ENCODE assay signal across 23 cellular contexts in genomic region chr5:93193756-93194155, GRCh38.
A peak's percentile ranks its signal among the peaks of the same experiment; 100 is the strongest.
DNase-seq lines count a peak whose midpoint lies in the region; ATAC-seq, FAIRE-seq and TF ChIP-seq lines count a peak whose summit lies in the region.
"Had no signal": no experiment of that assay in that cellular context is flagged by ENCODE, and none has a peak within 500 bp of the region (broad histone marks: within the 10 kb centered on the region; RNA-seq: fewer than 3 reads in every experiment).

No MANE protein-coding gene starts in this region.

- H3K27ac ChIP-seq in HepG2 (ENCODE audit: extremely low read length, insufficient read depth, low read length) (no peak overlapping the region), right lobe of liver (no peak overlapping the region), astrocyte (ENCODE audit: low read depth, low read length) (no peak overlapping the region)
- H3K27ac ChIP-seq: right atrium auricular region had no signal

- DNase-seq in HepG2 (ENCODE audit: low spot score) (no peak), right lobe of liver (no peak), astrocyte (ENCODE audit: low read depth) (peak; percentile 44), left kidney (ENCODE audit: low read depth, low spot score) (peak; percentile 73), DMS153 treated with DMSO at 0.1 percent for 48 hours (lab: John Stamatoyannopoulos, UW; ENCODE audit: unreplicated experiment) (no peak), NCI-H526 (lab: John Stamatoyannopoulos, UW) (no peak)
- no peak for DNase-seq in activated CD8-positive, alpha-beta memory T cell treated with anti-CD3 and anti-CD28 coated beads, Interleukin-2, amount 50 U/mL, for 4 hours
- DNase-seq: activated CD4-positive, CD25-positive, alpha-beta regulatory T cell treated with anti-CD3 and anti-CD28 coated beads, Interleukin-2, amount 50 U/mL, for 72 hours; DMS79; effector CD8-positive, alpha-beta T cell; hypothalamus; kidney glomerular epithelial cell; midbrain; NCI-H2029; stimulated activated naive CD4-positive, alpha-beta T cell; T1000 had no signal

- peaks cover 47% of the 10 kb centered on the region for H3K4me1 Mint-ChIP-seq in astrocyte (ENCODE audit: low read depth, unreplicated experiment)
- H3K4me1 Mint-ChIP-seq: activated T-helper 17 cell treated with anti-CD3 and anti-CD28 coated beads, Interleukin-2, amount 50 U/mL, for 72 hours; central memory CD8-positive, alpha-beta T cell; IgD-negative memory B cell had no signal

- WGBS in HepG2 (ENCODE audit: low lambda C conversion rate), result 53% methylated on average over 4 of the region's 4 CpGs
- 28% methylated on average over 4 of the region's 4 CpGs for WGBS in right lobe of liver (ENCODE audit: insufficient coverage, low coverage, low lambda C conversion rate, missing lambda C conversion rate)

- POLR2A ChIA-PET in HepG2 (lab: Yijun Ruan, JAX), result no interaction called here

- H3K79me2 ChIP-seq in HepG2 (ENCODE audit: insufficient read depth, low read length), result no peaks in the 10 kb centered on the region
- H3K79me2 ChIP-seq in astrocyte (ENCODE audit: insufficient read depth, low read length), result no peaks in the 10 kb centered on the region

- TF ChIP-seq CTCF in HepG2 (CRISPR knock-in tag; IDR thresholded peaks at IDR 0.05) (no peak), right lobe of liver (IDR thresholded peaks at IDR 0.05) (no peak), astrocyte (IDR thresholded peaks at IDR 0.05; ENCODE audit: insufficient read depth, low read depth, low read length) (no peak)

- no peaks in the 10 kb centered on the region for H3K9me3 ChIP-seq in HepG2 (ENCODE audit: low read length)
- H3K9me3 ChIP-seq in right lobe of liver, result no peaks in the 10 kb centered on the region
- H3K9me3 ChIP-seq in astrocyte (ENCODE audit: insufficient read depth, low read depth, low read length), result no peaks in the 10 kb centered on the region
- H3K9me3 ChIP-seq: right atrium auricular region, tibial nerve had no signal

- no peak for TF ChIP-seq POLR2A in HepG2 (IDR thresholded peaks at IDR 0.05; ENCODE audit: insufficient read depth in 1 of 2, low read depth in 2 of 2, low read length in 2 of 2)
- no peak for TF ChIP-seq POLR2A in right lobe of liver (IDR thresholded peaks at IDR 0.05)

- H3K27ac Mint-ChIP-seq in astrocyte (ENCODE audit: unreplicated experiment), result peak overlapping the region; percentile 35
- H3K27ac Mint-ChIP-seq: activated T-helper 17 cell treated with anti-CD3 and anti-CD28 coated beads, Interleukin-2, amount 50 U/mL, for 72 hours; IgD-negative memory B cell had no signal

- H3K9ac ChIP-seq in HepG2 (ENCODE audit: insufficient read depth, low read depth, low read length), result no peak overlapping the region
- no peak overlapping the region for H3K9ac ChIP-seq in astrocyte (ENCODE audit: low read length)

- no peaks in the 10 kb centered on the region for H3K9me3 Mint-ChIP-seq in astrocyte (ENCODE audit: unreplicated experiment)

- H4K20me1 ChIP-seq in HepG2 (ENCODE audit: insufficient read depth, low read length) (no peaks in the 10 kb centered on the region), astrocyte (ENCODE audit: insufficient read depth, low read length) (no peaks in the 10 kb centered on the region)

- CTCF ChIA-PET in HepG2 (lab: Yijun Ruan, JAX; ENCODE audit: low intra/inter-chr PET ratio, low total read pairs), result no interaction called here

- H3K4me1 ChIP-seq in HepG2 (ENCODE audit: insufficient read depth, low read length) (peaks cover 55% of the 10 kb centered on the region), right lobe of liver (no peaks in the 10 kb centered on the region), astrocyte (ENCODE audit: insufficient read depth, low read length) (peaks cover 45% of the 10 kb centered on the region)

- H3K4me3 Mint-ChIP-seq in astrocyte (ENCODE audit: unreplicated experiment), result no peak overlapping the region
- H3K4me3 Mint-ChIP-seq: activated T-helper 17 cell treated with anti-CD3 and anti-CD28 coated beads, Interleukin-2, amount 50 U/mL, for 72 hours; central memory CD8-positive, alpha-beta T cell; IgD-negative memory B cell had no signal

- H3K4me2 ChIP-seq in HepG2 (ENCODE audit: low read depth, low read length), result no peak overlapping the region
- no peak overlapping the region for H3K4me2 ChIP-seq in astrocyte (ENCODE audit: low read length)

- H3K4me3 ChIP-seq in HepG2 (replicated peaks in 1 of 3; ENCODE audit: insufficient read depth in 1 of 3, low read depth in 2 of 3, low read length in 3 of 3) (no peak overlapping the region), right lobe of liver (no peak overlapping the region), astrocyte (ENCODE audit: insufficient read depth, low read depth, low read length) (no peak overlapping the region)
- H3K4me3 ChIP-seq: right atrium auricular region, tibial nerve had no signal

- in situ Hi-C loops in HepG2 (cut with HindIII; ENCODE audit: extremely low pct_ligation_motif_present, low pct_unique_long_range_greater_than_20kb), result no loop called here

- no peaks in the 10 kb centered on the region for H3K27me3 ChIP-seq in HepG2 (ENCODE audit: control insufficient read depth in 1 of 2, insufficient read depth in 2 of 2, low read length in 2 of 2)
- H3K27me3 ChIP-seq in right lobe of liver, result no peaks in the 10 kb centered on the region
- H3K27me3 ChIP-seq in astrocyte (ENCODE audit: insufficient read depth, low read length), result no peaks in the 10 kb centered on the region
- H3K27me3 ChIP-seq: right atrium auricular region, tibial nerve had no signal

- H3K36me3 Mint-ChIP-seq in astrocyte (ENCODE audit: low read depth, unreplicated experiment), result no peaks in the 10 kb centered on the region
- H3K36me3 Mint-ChIP-seq: IgD-negative memory B cell had no signal

- no peaks in the 10 kb centered on the region for H3K27me3 Mint-ChIP-seq in astrocyte (ENCODE audit: low read depth, unreplicated experiment)
- H3K27me3 Mint-ChIP-seq: activated T-helper 17 cell treated with anti-CD3 and anti-CD28 coated beads, Interleukin-2, amount 50 U/mL, for 72 hours; central memory CD8-positive, alpha-beta T cell; IgD-negative memory B cell had no signal

- no TSS peak for BruUV-seq in HepG2 (replicated peaks; lab: Mats Ljungman, UMichigan)

- no peak for TF ChIP-seq RAD21 in HepG2 (CRISPR knock-in tag; IDR thresholded peaks at IDR 0.05)

- intact Hi-C loops in HepG2 (cut with micrococcal nuclease; ENCODE audit: unreplicated experiment), result loop anchor here (5.0 kb wide), 1 partner anchor 306 kb away; no protein-coding TSS in a partner anchor
- intact Hi-C loops in right lobe of liver (cut with DNase I), result no loop called here

- ATAC-seq in HepG2, result no peak
- ATAC-seq in right lobe of liver, result no peak
- ATAC-seq in HG02588 (IDR thresholded peaks at IDR 0.05; ENCODE audit: unreplicated experiment), result no peak
- ATAC-seq: activated T-helper 17 cell treated with anti-CD3 and anti-CD28 coated beads, Interleukin-2, amount 50 U/mL, for 72 hours had no signal

- FAIRE-seq in HepG2 (lab: Jason Lieb, UNC), result no peak
- no peak for FAIRE-seq in astrocyte (lab: Jason Lieb, UNC)
- FAIRE-seq: H1 had no signal

- TF ChIP-seq EP300 in HepG2 (IDR thresholded peaks at IDR 0.05; ENCODE audit: low read depth in 2 of 2, low read length in 2 of 2), result no peak
- TF ChIP-seq EP300 in HepG2 (CRISPR knock-in tag; IDR thresholded peaks at IDR 0.05; ENCODE audit: borderline replicate concordance), result no peak

- H2AFZ ChIP-seq in HepG2 (ENCODE audit: low read length) (no peak overlapping the region), astrocyte (ENCODE audit: low read depth, low read length) (no peak overlapping the region)

- no peaks in the 10 kb centered on the region for H3K36me3 ChIP-seq in HepG2 (replicated peaks in 1 of 2; ENCODE audit: control insufficient read depth in 1 of 2, insufficient read depth in 2 of 2, low read length in 2 of 2)
- H3K36me3 ChIP-seq in right lobe of liver, result no peaks in the 10 kb centered on the region
- H3K36me3 ChIP-seq in astrocyte (ENCODE audit: insufficient read depth, low read length), result no peaks in the 10 kb centered on the region
- H3K36me3 ChIP-seq: right atrium auricular region, tibial nerve had no signal

TF ChIP-seq in HepG2, 621 proteins besides CTCF, POLR2A, EP300 and RAD21:
- peak; percentile 43 for TF ChIP-seq RARA (CRISPR knock-in tag; IDR thresholded peaks at IDR 0.05)
- TF ChIP-seq HDAC1 (CRISPR knock-in tag; IDR thresholded peaks at IDR 0.05), result no peak
- no peak for TF ChIP-seq BCL3 (CRISPR knock-in tag; IDR thresholded peaks at IDR 0.05)

Comparison
In these comparisons a context has a peak if more than half of its experiments do, and no peak if none do; other contexts are left out.
1. DNase-seq: peak in astrocyte (single experiment) and left kidney (single experiment); none in HepG2 (single experiment), right lobe of liver (0 of 3), DMS153 treated with DMSO at 0.1 percent for 48 hours (single experiment), NCI-H526 (0 of 2) and activated CD8-positive, alpha-beta memory T cell treated with anti-CD3 and anti-CD28 coated beads, Interleukin-2, amount 50 U/mL, for 4 hours (single experiment).